In the genomic region with DNA sequence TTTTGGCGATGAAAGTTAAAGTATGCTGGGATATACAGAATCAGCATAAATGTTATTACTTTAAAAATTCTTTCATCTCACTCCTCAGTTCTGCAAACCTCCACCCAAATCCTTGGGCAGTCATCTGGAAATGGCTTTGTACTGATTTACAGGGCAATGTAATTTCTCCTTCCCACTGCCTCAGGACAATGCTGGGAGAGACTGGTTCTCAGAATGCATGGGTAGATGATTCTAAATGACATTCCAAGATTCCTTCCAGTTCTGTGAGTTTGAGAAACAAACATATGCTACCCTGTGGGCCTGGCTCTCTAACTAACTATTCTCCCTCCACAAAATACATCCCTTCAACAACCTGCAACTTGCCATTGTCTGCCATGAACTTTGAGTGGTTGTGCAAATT, we compare ENCODE assay signal across 21 cellular contexts. TPM values are rescaled to one million over a fixed set of nuclear protein-coding genes. Genes with fewer than 3 reads are reported as not detected.
DNase-seq lines count a peak whose midpoint lies in the region; ATAC-seq and TF ChIP-seq lines count a peak whose summit lies in the region.
"Had no signal": no experiment of that assay in that cellular context is flagged by ENCODE, and none has a peak within 500 bp of the region (broad histone marks: within the 10 kb centered on the region; RNA-seq: fewer than 3 reads in every experiment).

No MANE protein-coding gene starts in this region.

- no peak overlapping the region for H3K4me3 Mint-ChIP-seq in T-helper 2 cell treated with Interferon-gamma antibody and Interleukin-4, amounts not matched to agents 5 μg/mL and 100 μg/mL, for 36 hours
- H3K4me3 Mint-ChIP-seq: CD4-positive, alpha-beta memory T cell; GM23338; H9 had no signal

- H3K18ac ChIP-seq in mesenchymal stem cell (ENCODE audit: low read depth in 1 of 2, low read length in 2 of 2) = no peak overlapping the region

- H3K4me3 ChIP-seq in mesenchymal stem cell (ENCODE audit: insufficient read depth in 1 of 2, low read depth in 1 of 2, low read length in 2 of 2) (no peak overlapping the region), suprapubic skin (no peak overlapping the region)
- H3K4me3 ChIP-seq: GM23338 had no signal

- TF ChIP-seq EP300 in Ishikawa (IDR thresholded peaks at IDR 0.05; ENCODE audit: borderline replicate concordance) (peak; percentile 80; the same call in 1 of the 2 replicates), suprapubic skin (IDR thresholded peaks at IDR 0.05) (no peak)

- H3K27me3 Mint-ChIP-seq in T-helper 2 cell treated with Interferon-gamma antibody and Interleukin-4, amounts not matched to agents 5 μg/mL and 100 μg/mL, for 36 hours (ENCODE audit: low read depth) = no peaks in the 10 kb centered on the region

- no peak overlapping the region for H2BK5ac ChIP-seq in mesenchymal stem cell (ENCODE audit: low read depth, low read length, poor library complexity, severe bottlenecking)

- no peak overlapping the region for H3K23ac ChIP-seq in mesenchymal stem cell (ENCODE audit: low read length in 2 of 2)

- H3K9me3 ChIP-seq in mesenchymal stem cell (ENCODE audit: control insufficient read depth, low read length) (no peaks in the 10 kb centered on the region), suprapubic skin (no peaks in the 10 kb centered on the region)

- H3K36me3 ChIP-seq in mesenchymal stem cell (ENCODE audit: control insufficient read depth in 1 of 2, insufficient read depth in 2 of 2, low read depth in 1 of 2, low read length in 2 of 2) (no peaks in the 10 kb centered on the region), suprapubic skin (no peaks in the 10 kb centered on the region)

- H3K79me1 ChIP-seq in mesenchymal stem cell (replicated peaks; ENCODE audit: low read length, poor library complexity, severe bottlenecking) = no peaks in the 10 kb centered on the region

- no peak overlapping the region for H2AFZ ChIP-seq in mesenchymal stem cell (ENCODE audit: low read depth, low read length)

- H2BK12ac ChIP-seq in mesenchymal stem cell (ENCODE audit: low read length in 2 of 2) = no peak overlapping the region

- no peak for TF ChIP-seq RAD21 in Ishikawa (IDR thresholded peaks at IDR 0.05; ENCODE audit: low read depth)

- DNase-seq in iPS-NIHi11 (ENCODE audit: low spot score) = peak; percentile 14
- no peak for DNase-seq in mesenchymal stem cell
- DNase-seq in suprapubic skin (ENCODE audit: low spot score in 2 of 2) = no peak
- no peak for DNase-seq in midbrain (lab: John Stamatoyannopoulos, UW)
- no peak for DNase-seq in activated naive CD4-positive, alpha-beta T cell treated with anti-CD3 and anti-CD28 coated beads, Interleukin-2, amount 50 U/mL, for 72 hours (ENCODE audit: low spot score in 2 of 2)
- no peak for DNase-seq in T-helper 2 cell treated with Interferon-gamma antibody and Interleukin-4, amounts not matched to agents 5 μg/mL and 100 μg/mL, for 36 hours (ENCODE audit: low spot score)
- DNase-seq: C1 segment of cervical spinal cord; CD4-positive, alpha-beta memory T cell; COR-L47; H9; Karpas-422; NCI-H1092 treated with DMSO at 0.1 percent for 48 hours; NCI-H1436; NCI-H187 treated with DMSO at 0.1 percent for 48 hours; NCI-H2171 treated with DMSO at 0.1 percent for 48 hours; NCI-H345; NCI-H524; NCI-H774; SIG-M5 had no signal

- H2BK120ac ChIP-seq in mesenchymal stem cell (ENCODE audit: low read depth, low read length) = no peak overlapping the region

- peaks cover 0 to 19% of the 10 kb centered on the region in 2 experiments for H3K27me3 ChIP-seq in mesenchymal stem cell (ENCODE audit: control insufficient read depth in 1 of 2, insufficient read depth in 1 of 2, low read length in 2 of 2)
- peaks cover 2% of the 10 kb centered on the region for H3K27me3 ChIP-seq in suprapubic skin

- H3K14ac ChIP-seq in mesenchymal stem cell (ENCODE audit: low read length in 2 of 2) = no peak overlapping the region

- no peak for TF ChIP-seq POLR2A in suprapubic skin (IDR thresholded peaks at IDR 0.05)

- ATAC-seq in activated naive CD4-positive, alpha-beta T cell treated with anti-CD3 and anti-CD28 coated beads, Interleukin-2, amount 50 U/mL, for 72 hours = no peak
- ATAC-seq: GM23338 had no signal

- no peak overlapping the region for H3K4ac ChIP-seq in mesenchymal stem cell (ENCODE audit: low read depth in 1 of 2, low read length in 2 of 2)

- TF ChIP-seq CTCF in suprapubic skin (IDR thresholded peaks at IDR 0.05) = no peak

- no CpG with 5 or more reads among the region's 1 CpG for WGBS in mesenchymal stem cell
- 80% methylated on average over 1 of the region's 1 CpG for WGBS in suprapubic skin

- H3K27ac ChIP-seq in mesenchymal stem cell (ENCODE audit: low read length, poor library complexity, severe bottlenecking) = peak overlapping the region; percentile 43
- H3K27ac ChIP-seq in suprapubic skin = peak overlapping the region; percentile 46

- no peak overlapping the region for H2BK15ac ChIP-seq in mesenchymal stem cell (ENCODE audit: low read depth, poor library complexity, severe bottlenecking)

- H3K27ac Mint-ChIP-seq in activated naive CD4-positive, alpha-beta T cell treated with anti-CD3 and anti-CD28 coated beads, Interleukin-2, amount 50 U/mL, for 72 hours = no peak overlapping the region
- H3K27ac Mint-ChIP-seq in T-helper 2 cell treated with Interferon-gamma antibody and Interleukin-4, amounts not matched to agents 5 μg/mL and 100 μg/mL, for 36 hours = no peak overlapping the region
- H3K27ac Mint-ChIP-seq: GM23338, H9 had no signal

- no peak overlapping the region for H3K4me2 ChIP-seq in mesenchymal stem cell (ENCODE audit: low read length, poor library complexity, severe bottlenecking)
- H3K4me2 ChIP-seq: GM23338 had no signal

- no peak overlapping the region for H4K8ac ChIP-seq in mesenchymal stem cell (ENCODE audit: low read length)

- H3K9ac ChIP-seq in mesenchymal stem cell (ENCODE audit: low read length) = no peak overlapping the region

- no peaks in the 10 kb centered on the region for H3K36me3 Mint-ChIP-seq in activated naive CD4-positive, alpha-beta T cell treated with anti-CD3 and anti-CD28 coated beads, Interleukin-2, amount 50 U/mL, for 72 hours
- no peaks in the 10 kb centered on the region for H3K36me3 Mint-ChIP-seq in T-helper 2 cell treated with Interferon-gamma antibody and Interleukin-4, amounts not matched to agents 5 μg/mL and 100 μg/mL, for 36 hours (ENCODE audit: low read depth)
- H3K36me3 Mint-ChIP-seq: CD4-positive, alpha-beta memory T cell had no signal

- H4K91ac ChIP-seq in mesenchymal stem cell (ENCODE audit: low read length) = no peak overlapping the region

- H2AK5ac ChIP-seq in mesenchymal stem cell (ENCODE audit: low read length, severe bottlenecking) = no peak overlapping the region

- H3K4me1 Mint-ChIP-seq in T-helper 2 cell treated with Interferon-gamma antibody and Interleukin-4, amounts not matched to agents 5 μg/mL and 100 μg/mL, for 36 hours (ENCODE audit: low read depth) = peaks cover 12% of the 10 kb centered on the region

- H3K4me1 ChIP-seq in mesenchymal stem cell (ENCODE audit: control insufficient read depth, insufficient read depth, low read depth, low read length) (peaks cover 9% of the 10 kb centered on the region), suprapubic skin (peaks cover 30% of the 10 kb centered on the region)

- H3K9me3 Mint-ChIP-seq in activated naive CD4-positive, alpha-beta T cell treated with anti-CD3 and anti-CD28 coated beads, Interleukin-2, amount 50 U/mL, for 72 hours = no peaks in the 10 kb centered on the region
- no peaks in the 10 kb centered on the region for H3K9me3 Mint-ChIP-seq in T-helper 2 cell treated with Interferon-gamma antibody and Interleukin-4, amounts not matched to agents 5 μg/mL and 100 μg/mL, for 36 hours
- H3K9me3 Mint-ChIP-seq: CD4-positive, alpha-beta memory T cell; GM23338; H9 had no signal

TF ChIP-seq in Ishikawa, 13 proteins besides CTCF, POLR2A, EP300 and RAD21 (continues in another document):
- no peak for TF ChIP-seq CREB1 (IDR thresholded peaks at IDR 0.05; ENCODE audit: low read depth)
- TF ChIP-seq EGR1 (IDR thresholded peaks at IDR 0.05) = no peak
- TF ChIP-seq, protein P1, sequence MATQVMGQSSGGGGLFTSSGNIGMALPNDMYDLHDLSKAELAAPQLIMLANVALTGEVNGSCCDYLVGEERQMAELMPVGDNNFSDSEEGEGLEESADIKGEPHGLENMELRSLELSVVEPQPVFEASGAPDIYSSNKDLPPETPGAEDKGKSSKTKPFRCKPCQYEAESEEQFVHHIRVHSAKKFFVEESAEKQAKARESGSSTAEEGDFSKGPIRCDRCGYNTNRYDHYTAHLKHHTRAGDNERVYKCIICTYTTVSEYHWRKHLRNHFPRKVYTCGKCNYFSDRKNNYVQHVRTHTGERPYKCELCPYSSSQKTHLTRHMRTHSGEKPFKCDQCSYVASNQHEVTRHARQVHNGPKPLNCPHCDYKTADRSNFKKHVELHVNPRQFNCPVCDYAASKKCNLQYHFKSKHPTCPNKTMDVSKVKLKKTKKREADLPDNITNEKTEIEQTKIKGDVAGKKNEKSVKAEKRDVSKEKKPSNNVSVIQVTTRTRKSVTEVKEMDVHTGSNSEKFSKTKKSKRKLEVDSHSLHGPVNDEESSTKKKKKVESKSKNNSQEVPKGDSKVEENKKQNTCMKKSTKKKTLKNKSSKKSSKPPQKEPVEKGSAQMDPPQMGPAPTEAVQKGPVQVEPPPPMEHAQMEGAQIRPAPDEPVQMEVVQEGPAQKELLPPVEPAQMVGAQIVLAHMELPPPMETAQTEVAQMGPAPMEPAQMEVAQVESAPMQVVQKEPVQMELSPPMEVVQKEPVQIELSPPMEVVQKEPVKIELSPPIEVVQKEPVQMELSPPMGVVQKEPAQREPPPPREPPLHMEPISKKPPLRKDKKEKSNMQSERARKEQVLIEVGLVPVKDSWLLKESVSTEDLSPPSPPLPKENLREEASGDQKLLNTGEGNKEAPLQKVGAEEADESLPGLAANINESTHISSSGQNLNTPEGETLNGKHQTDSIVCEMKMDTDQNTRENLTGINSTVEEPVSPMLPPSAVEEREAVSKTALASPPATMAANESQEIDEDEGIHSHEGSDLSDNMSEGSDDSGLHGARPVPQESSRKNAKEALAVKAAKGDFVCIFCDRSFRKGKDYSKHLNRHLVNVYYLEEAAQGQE (IDR thresholded peaks at IDR 0.05; ENCODE audit: low read depth) = no peak
- peak; percentile 61; the same call in 1 of the 2 replicates for TF ChIP-seq TCF12 (IDR thresholded peaks at IDR 0.05; ENCODE audit: low read depth)

RNA-seq across cellular contexts. Expression of a gene that starts 7.5 kb away (rescaled TPM):
- polyA plus RNA-seq in mesenchymal stem cell (2013, experiment 1 of 2) = 93.9 TPM
- polyA plus RNA-seq in mesenchymal stem cell (2013, experiment 2 of 2) = 102 TPM
- total RNA-seq in suprapubic skin = 100 to 1,000 TPM in 1 of 4 donors, 10 to 100 TPM in 3; 47.4 to 101 (median 75.7) TPM
- total RNA-seq in activated naive CD4-positive, alpha-beta T cell treated with anti-CD3 and anti-CD28 coated beads, Interleukin-2, amount 50 U/mL, for 72 hours = 10 to 100 TPM; 57.6 to 93.6 TPM

RNA-seq across cellular contexts. Expression of a gene that starts 53.6 kb away (rescaled TPM):
- polyA plus RNA-seq in mesenchymal stem cell (2013, experiment 1 of 2) = 6.0 TPM
- polyA plus RNA-seq in mesenchymal stem cell (2013, experiment 2 of 2) = 5.7 TPM
- total RNA-seq in suprapubic skin = 10 to 100 TPM in 3 of 4 donors, 1 to 10 TPM in 1; 8.7 to 15.0 (median 11.7) TPM
- 10 to 100 TPM; 33.4 to 40.7 TPM for total RNA-seq in activated naive CD4-positive, alpha-beta T cell treated with anti-CD3 and anti-CD28 coated beads, Interleukin-2, amount 50 U/mL, for 72 hours
